Comparison of ENCODE assay signal across 8 cellular contexts in the genomic region with DNA sequence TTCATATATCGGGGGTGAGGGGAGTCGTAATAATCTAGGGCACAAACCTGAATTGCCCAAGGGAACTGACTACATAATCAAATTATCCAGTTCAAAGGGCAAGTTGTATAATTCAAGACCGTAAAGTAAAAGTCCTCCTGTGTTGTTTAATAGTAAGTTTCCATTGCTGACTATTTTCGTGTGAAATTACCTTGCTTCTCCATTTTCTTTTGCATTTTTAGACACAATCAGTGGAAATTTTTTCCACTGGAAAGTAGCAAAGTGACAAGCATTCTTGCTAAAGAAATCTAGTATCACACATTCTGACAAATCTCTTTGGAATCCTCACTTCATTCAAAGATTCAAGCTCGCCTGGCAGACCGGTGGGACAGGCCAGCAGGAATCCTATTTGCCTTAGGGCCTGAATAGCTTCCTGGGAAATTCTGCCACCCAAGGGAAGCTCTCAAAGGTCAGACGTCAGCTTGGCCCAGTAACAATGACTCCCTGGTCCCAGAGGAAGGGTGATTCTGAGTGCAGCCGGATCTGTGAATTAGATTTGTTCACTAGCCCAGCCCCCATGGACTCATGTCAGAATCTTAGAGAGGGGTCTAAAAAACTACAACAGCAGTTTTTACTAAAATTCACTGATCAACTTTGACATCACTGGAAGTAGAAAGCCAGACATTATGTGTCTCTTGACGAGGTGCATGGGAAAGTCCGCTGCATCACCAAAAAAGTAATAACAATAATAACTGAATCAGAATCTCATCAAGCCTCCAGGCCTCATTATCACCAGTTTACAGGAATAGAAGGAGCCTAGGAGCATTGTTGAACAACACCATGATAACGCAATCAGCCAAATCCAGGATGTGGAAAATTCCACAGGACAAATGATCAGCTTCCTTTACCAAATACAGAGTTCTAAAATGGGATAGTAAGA.
DNase-seq lines count a peak whose midpoint lies in the region; ATAC-seq lines count a peak whose summit lies in the region.

No MANE protein-coding gene starts in this region.

- ATAC-seq in GM18909 (IDR thresholded peaks at IDR 0.05; ENCODE audit: poor library complexity, unreplicated experiment) (no peak), GM19467 (IDR thresholded peaks at IDR 0.05; ENCODE audit: unreplicated experiment) (no peak)
- ATAC-seq in naive thymus-derived CD4-positive, alpha-beta T cell: no peak

- POLR2A ChIA-PET in naive thymus-derived CD4-positive, alpha-beta T cell (lab: Charles Lee): interaction anchor here (0.6 to 0.7 kb wide), 2 partner anchors 8 to 70 kb away, joined by 3 to 5 read pairs; no protein-coding TSS in a partner anchor

- no peaks in the 10 kb centered on the region for H3K36me3 Mint-ChIP-seq in naive thymus-derived CD4-positive, alpha-beta T cell

- peak; percentile 28 for DNase-seq in AG08396 (ENCODE audit: low spot score)
- DNase-seq in NCI-H460 (ENCODE audit: extremely low read depth, low read depth): peak; percentile 97
- DNase-seq in epithelial cell of prostate (ENCODE audit: low read depth, low spot score): no peak
- no peak for DNase-seq in naive thymus-derived CD4-positive, alpha-beta T cell
- DNase-seq in KG1 (lab: John Stamatoyannopoulos, UW): no peak

- no peaks in the 10 kb centered on the region for H3K9me3 ChIP-seq in muscle layer of duodenum (ENCODE audit: control insufficient read depth in 1 of 2, low read length in 2 of 2)
- H3K9me3 ChIP-seq in naive thymus-derived CD4-positive, alpha-beta T cell (ENCODE audit: control insufficient read depth in 2 of 3, low read length in 3 of 3): no peaks in the 10 kb centered on the region

- H3K4me1 ChIP-seq in muscle layer of duodenum (ENCODE audit: control insufficient read depth in 1 of 2, insufficient read depth in 2 of 2, low read length in 2 of 2): peaks cover 0 to 5% of the 10 kb centered on the region in 2 donors
- no peaks in the 10 kb centered on the region for H3K4me1 ChIP-seq in naive thymus-derived CD4-positive, alpha-beta T cell (ENCODE audit: control insufficient read depth in 2 of 2, insufficient read depth in 2 of 2, low read length in 2 of 2)

- H3K4me3 ChIP-seq in muscle layer of duodenum (ENCODE audit: low read depth in 1 of 2, low read length in 2 of 2): no peak overlapping the region
- H3K4me3 ChIP-seq in naive thymus-derived CD4-positive, alpha-beta T cell (ENCODE audit: low read length): no peak overlapping the region

- H3K9me3 Mint-ChIP-seq in naive thymus-derived CD4-positive, alpha-beta T cell: no peaks in the 10 kb centered on the region

- CTCF ChIA-PET in naive thymus-derived CD4-positive, alpha-beta T cell (lab: Charles Lee): no interaction called here

- H3K27ac ChIP-seq in epithelial cell of prostate (peak overlapping the region; percentile 81), muscle layer of duodenum (ENCODE audit: low read length) (peak overlapping the region; percentile 6)
- H3K27ac ChIP-seq in naive thymus-derived CD4-positive, alpha-beta T cell (ENCODE audit: low read depth, low read length): no peak overlapping the region

- H3K36me3 ChIP-seq in muscle layer of duodenum (ENCODE audit: control insufficient read depth in 1 of 2, insufficient read depth in 2 of 2, low read length in 2 of 2): no peaks in the 10 kb centered on the region
- no peaks in the 10 kb centered on the region for H3K36me3 ChIP-seq in naive thymus-derived CD4-positive, alpha-beta T cell (ENCODE audit: control insufficient read depth in 2 of 3, insufficient read depth in 3 of 3, low read length in 3 of 3)

- H3K27ac Mint-ChIP-seq in naive thymus-derived CD4-positive, alpha-beta T cell: no peak overlapping the region

- no peaks in the 10 kb centered on the region for H3K27me3 Mint-ChIP-seq in naive thymus-derived CD4-positive, alpha-beta T cell

- peaks cover 0 to 4% (median 0%) of the 10 kb centered on the region in 7 donors for H3K4me1 Mint-ChIP-seq in naive thymus-derived CD4-positive, alpha-beta T cell

- H3K4me3 Mint-ChIP-seq in naive thymus-derived CD4-positive, alpha-beta T cell: no peak overlapping the region

- intact Hi-C loops in naive thymus-derived CD4-positive, alpha-beta T cell (cut with micrococcal nuclease): no loop called here

- no peaks in the 10 kb centered on the region for H3K27me3 ChIP-seq in muscle layer of duodenum (ENCODE audit: low read depth, low read length)
- H3K27me3 ChIP-seq in naive thymus-derived CD4-positive, alpha-beta T cell (ENCODE audit: control insufficient read depth in 2 of 2, insufficient read depth in 2 of 2, low read length in 2 of 2): no peaks in the 10 kb centered on the region

Comparison
In these comparisons a context has a peak if more than half of its experiments do, and no peak if none do; other contexts are left out.
1. DNase-seq: peak in AG08396 (single experiment) and NCI-H460 (single experiment); none in epithelial cell of prostate (single experiment), naive thymus-derived CD4-positive, alpha-beta T cell (0 of 9) and KG1 (single experiment).